1 cellular context compared by ENCODE assay signal in the genomic region with DNA sequence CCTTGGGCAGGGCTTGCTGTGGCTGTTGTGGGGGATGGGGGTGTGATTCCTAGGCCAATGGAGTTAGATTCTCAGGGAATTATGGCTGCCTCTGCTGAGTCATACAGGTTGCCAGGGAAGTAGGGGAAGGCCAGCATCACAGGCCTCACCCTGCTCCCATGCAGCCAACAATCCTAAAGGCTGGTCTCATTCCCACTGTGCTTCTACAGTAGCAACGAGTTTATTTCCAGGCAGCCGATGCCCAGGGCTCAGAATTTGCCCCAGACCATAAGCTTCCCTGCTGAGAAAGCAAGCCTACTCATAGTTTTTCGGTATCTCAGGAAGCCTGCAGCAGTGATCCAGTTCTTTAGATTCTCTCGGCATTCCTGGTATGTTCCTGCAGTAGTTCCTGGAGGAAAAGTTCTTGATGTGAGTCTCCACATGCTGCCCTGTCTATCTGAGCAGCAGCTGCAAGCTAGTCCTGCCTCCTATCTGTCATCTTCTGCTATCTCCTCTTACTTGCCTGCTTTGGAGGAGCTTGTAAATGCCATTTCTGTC.
TF ChIP-seq lines count a peak whose summit lies in the region.

No MANE protein-coding gene starts in this region.

TF ChIP-seq in HepG2, 621 proteins besides CTCF, POLR2A, EP300 and RAD21 (continues in another document):
- TF ChIP-seq, protein P1, sequence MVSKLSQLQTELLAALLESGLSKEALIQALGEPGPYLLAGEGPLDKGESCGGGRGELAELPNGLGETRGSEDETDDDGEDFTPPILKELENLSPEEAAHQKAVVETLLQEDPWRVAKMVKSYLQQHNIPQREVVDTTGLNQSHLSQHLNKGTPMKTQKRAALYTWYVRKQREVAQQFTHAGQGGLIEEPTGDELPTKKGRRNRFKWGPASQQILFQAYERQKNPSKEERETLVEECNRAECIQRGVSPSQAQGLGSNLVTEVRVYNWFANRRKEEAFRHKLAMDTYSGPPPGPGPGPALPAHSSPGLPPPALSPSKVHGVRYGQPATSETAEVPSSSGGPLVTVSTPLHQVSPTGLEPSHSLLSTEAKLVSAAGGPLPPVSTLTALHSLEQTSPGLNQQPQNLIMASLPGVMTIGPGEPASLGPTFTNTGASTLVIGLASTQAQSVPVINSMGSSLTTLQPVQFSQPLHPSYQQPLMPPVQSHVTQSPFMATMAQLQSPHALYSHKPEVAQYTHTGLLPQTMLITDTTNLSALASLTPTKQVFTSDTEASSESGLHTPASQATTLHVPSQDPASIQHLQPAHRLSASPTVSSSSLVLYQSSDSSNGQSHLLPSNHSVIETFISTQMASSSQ (IDR thresholded peaks at IDR 0.05; ENCODE audit: low read depth), result no peak
- TF ChIP-seq, protein P1 (CRISPR knock-in tag; IDR thresholded peaks at IDR 0.05; ENCODE audit: borderline replicate concordance), result no peak
- TF ChIP-seq ZNF143 (CRISPR knock-in tag; IDR thresholded peaks at IDR 0.05) (no peak), RXRA (CRISPR knock-in tag; IDR thresholded peaks at IDR 0.05) (no peak), FOSL2 (CRISPR knock-in tag; IDR thresholded peaks at IDR 0.05) (peak; percentile 27; the same call in 1 of the 2 replicates), KLF13 (CRISPR knock-in tag; IDR thresholded peaks at IDR 0.05) (no peak), TMF1 (CRISPR knock-in tag; IDR thresholded peaks at IDR 0.05; ENCODE audit: low read depth) (no peak), HIVEP1 (CRISPR knock-in tag; IDR thresholded peaks at IDR 0.05) (0 out of 2 replicates have a peak, but pooled peaks have one; percentile 18), ZNF317 (CRISPR knock-in tag; IDR thresholded peaks at IDR 0.05) (no peak), FOXK2 (IDR thresholded peaks at IDR 0.05) (no peak), DNMT3B (CRISPR knock-in tag; conservative IDR thresholded peaks at IDR 0.05) (no peak), SMAD3 (CRISPR knock-in tag; IDR thresholded peaks at IDR 0.05) (no peak), ZNF253 (CRISPR knock-in tag; IDR thresholded peaks at IDR 0.05; ENCODE audit: borderline replicate concordance) (no peak), ZNF10 (CRISPR knock-in tag; IDR thresholded peaks at IDR 0.05; ENCODE audit: borderline replicate concordance, low read depth) (no peak), STAG1 (CRISPR knock-in tag; IDR thresholded peaks at IDR 0.05) (peak; percentile 53), HNRNPL (IDR thresholded peaks at IDR 0.05; ENCODE audit: low read depth, low read length) (no peak), FOXA1 (IDR thresholded peaks at IDR 0.05) (no peak), FOXA1 (CRISPR knock-in tag; IDR thresholded peaks at IDR 0.05) (no peak), ZNF841 (CRISPR knock-in tag; IDR thresholded peaks at IDR 0.05; ENCODE audit: borderline replicate concordance) (no peak), NR2C2 (CRISPR knock-in tag; IDR thresholded peaks at IDR 0.05; ENCODE audit: borderline replicate concordance) (0 out of 2 replicates have a peak, but pooled peaks have one; percentile 10), KDM4B (CRISPR knock-in tag; IDR thresholded peaks at IDR 0.05) (no peak), ZNF232 (CRISPR knock-in tag; IDR thresholded peaks at IDR 0.05; ENCODE audit: borderline replicate concordance) (no peak), PHF21A (CRISPR knock-in tag; IDR thresholded peaks at IDR 0.05) (no peak), GLI4 (CRISPR knock-in tag; IDR thresholded peaks at IDR 0.05; ENCODE audit: borderline replicate concordance) (no peak), ZNF878 (CRISPR knock-in tag; IDR thresholded peaks at IDR 0.05) (no peak), TARDBP (CRISPR knock-in tag; IDR thresholded peaks at IDR 0.05) (no peak), ZNF546 (CRISPR knock-in tag; conservative IDR thresholded peaks at IDR 0.05) (no peak), SIN3B (IDR thresholded peaks at IDR 0.05; ENCODE audit: low read length) (no peak), ZNF737 (CRISPR knock-in tag; IDR thresholded peaks at IDR 0.05; ENCODE audit: borderline replicate concordance) (no peak), REPIN1 (CRISPR knock-in tag; IDR thresholded peaks at IDR 0.05; ENCODE audit: borderline replicate concordance, low read depth) (no peak)
- TF ChIP-seq, protein P2, sequence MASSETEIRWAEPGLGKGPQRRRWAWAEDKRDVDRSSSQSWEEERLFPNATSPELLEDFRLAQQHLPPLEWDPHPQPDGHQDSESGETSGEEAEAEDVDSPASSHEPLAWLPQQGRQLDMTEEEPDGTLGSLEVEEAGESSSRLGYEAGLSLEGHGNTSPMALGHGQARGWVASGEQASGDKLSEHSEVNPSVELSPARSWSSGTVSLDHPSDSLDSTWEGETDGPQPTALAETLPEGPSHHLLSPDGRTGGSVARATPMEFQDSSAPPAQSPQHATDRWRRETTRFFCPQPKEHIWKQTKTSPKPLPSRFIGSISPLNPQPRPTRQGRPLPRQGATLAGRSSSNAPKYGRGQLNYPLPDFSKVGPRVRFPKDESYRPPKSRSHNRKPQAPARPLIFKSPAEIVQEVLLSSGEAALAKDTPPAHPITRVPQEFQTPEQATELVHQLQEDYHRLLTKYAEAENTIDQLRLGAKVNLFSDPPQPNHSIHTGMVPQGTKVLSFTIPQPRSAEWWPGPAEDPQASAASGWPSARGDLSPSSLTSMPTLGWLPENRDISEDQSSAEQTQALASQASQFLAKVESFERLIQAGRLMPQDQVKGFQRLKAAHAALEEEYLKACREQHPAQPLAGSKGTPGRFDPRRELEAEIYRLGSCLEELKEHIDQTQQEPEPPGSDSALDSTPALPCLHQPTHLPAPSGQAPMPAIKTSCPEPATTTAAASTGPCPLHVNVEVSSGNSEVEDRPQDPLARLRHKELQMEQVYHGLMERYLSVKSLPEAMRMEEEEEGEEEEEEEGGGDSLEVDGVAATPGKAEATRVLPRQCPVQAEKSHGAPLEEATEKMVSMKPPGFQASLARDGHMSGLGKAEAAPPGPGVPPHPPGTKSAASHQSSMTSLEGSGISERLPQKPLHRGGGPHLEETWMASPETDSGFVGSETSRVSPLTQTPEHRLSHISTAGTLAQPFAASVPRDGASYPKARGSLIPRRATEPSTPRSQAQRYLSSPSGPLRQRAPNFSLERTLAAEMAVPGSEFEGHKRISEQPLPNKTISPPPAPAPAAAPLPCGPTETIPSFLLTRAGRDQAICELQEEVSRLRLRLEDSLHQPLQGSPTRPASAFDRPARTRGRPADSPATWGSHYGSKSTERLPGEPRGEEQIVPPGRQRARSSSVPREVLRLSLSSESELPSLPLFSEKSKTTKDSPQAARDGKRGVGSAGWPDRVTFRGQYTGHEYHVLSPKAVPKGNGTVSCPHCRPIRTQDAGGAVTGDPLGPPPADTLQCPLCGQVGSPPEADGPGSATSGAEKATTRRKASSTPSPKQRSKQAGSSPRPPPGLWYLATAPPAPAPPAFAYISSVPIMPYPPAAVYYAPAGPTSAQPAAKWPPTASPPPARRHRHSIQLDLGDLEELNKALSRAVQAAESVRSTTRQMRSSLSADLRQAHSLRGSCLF (CRISPR knock-in tag; IDR thresholded peaks at IDR 0.05; ENCODE audit: borderline replicate concordance), result no peak
- TF ChIP-seq, protein P3, sequence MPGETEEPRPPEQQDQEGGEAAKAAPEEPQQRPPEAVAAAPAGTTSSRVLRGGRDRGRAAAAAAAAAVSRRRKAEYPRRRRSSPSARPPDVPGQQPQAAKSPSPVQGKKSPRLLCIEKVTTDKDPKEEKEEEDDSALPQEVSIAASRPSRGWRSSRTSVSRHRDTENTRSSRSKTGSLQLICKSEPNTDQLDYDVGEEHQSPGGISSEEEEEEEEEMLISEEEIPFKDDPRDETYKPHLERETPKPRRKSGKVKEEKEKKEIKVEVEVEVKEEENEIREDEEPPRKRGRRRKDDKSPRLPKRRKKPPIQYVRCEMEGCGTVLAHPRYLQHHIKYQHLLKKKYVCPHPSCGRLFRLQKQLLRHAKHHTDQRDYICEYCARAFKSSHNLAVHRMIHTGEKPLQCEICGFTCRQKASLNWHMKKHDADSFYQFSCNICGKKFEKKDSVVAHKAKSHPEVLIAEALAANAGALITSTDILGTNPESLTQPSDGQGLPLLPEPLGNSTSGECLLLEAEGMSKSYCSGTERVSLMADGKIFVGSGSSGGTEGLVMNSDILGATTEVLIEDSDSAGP (CRISPR knock-in tag; IDR thresholded peaks at IDR 0.05; ENCODE audit: borderline replicate concordance), result no peak
- TF ChIP-seq, protein P4, sequence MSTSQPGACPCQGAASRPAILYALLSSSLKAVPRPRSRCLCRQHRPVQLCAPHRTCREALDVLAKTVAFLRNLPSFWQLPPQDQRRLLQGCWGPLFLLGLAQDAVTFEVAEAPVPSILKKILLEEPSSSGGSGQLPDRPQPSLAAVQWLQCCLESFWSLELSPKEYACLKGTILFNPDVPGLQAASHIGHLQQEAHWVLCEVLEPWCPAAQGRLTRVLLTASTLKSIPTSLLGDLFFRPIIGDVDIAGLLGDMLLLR (CRISPR knock-in tag; IDR thresholded peaks at IDR 0.05), result no peak
- TF ChIP-seq, protein P5, sequence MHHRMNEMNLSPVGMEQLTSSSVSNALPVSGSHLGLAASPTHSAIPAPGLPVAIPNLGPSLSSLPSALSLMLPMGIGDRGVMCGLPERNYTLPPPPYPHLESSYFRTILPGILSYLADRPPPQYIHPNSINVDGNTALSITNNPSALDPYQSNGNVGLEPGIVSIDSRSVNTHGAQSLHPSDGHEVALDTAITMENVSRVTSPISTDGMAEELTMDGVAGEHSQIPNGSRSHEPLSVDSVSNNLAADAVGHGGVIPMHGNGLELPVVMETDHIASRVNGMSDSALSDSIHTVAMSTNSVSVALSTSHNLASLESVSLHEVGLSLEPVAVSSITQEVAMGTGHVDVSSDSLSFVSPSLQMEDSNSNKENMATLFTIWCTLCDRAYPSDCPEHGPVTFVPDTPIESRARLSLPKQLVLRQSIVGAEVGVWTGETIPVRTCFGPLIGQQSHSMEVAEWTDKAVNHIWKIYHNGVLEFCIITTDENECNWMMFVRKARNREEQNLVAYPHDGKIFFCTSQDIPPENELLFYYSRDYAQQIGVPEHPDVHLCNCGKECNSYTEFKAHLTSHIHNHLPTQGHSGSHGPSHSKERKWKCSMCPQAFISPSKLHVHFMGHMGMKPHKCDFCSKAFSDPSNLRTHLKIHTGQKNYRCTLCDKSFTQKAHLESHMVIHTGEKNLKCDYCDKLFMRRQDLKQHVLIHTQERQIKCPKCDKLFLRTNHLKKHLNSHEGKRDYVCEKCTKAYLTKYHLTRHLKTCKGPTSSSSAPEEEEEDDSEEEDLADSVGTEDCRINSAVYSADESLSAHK (CRISPR knock-in tag; IDR thresholded peaks at IDR 0.05; ENCODE audit: borderline replicate concordance), result no peak
- TF ChIP-seq, protein P6, sequence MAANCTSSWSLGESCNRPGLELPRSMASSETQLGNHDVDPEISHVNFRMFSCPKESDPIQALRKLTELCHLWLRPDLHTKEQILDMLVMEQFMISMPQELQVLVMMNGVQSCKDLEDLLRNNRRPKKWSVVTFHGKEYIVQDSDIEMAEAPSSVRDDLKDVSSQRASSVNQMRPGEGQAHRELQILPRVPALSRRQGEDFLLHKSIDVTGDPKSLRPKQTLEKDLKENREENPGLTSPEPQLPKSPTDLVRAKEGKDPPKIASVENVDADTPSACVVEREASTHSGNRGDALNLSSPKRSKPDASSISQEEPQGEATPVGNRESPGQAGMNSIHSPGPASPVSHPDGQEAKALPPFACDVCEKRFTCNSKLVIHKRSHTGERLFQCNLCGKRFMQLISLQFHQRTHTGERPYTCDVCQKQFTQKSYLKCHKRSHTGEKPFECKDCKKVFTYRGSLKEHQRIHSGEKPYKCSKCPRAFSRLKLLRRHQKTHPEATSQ (CRISPR knock-in tag; IDR thresholded peaks at IDR 0.05; ENCODE audit: borderline replicate concordance), result no peak
- TF ChIP-seq, protein P7, sequence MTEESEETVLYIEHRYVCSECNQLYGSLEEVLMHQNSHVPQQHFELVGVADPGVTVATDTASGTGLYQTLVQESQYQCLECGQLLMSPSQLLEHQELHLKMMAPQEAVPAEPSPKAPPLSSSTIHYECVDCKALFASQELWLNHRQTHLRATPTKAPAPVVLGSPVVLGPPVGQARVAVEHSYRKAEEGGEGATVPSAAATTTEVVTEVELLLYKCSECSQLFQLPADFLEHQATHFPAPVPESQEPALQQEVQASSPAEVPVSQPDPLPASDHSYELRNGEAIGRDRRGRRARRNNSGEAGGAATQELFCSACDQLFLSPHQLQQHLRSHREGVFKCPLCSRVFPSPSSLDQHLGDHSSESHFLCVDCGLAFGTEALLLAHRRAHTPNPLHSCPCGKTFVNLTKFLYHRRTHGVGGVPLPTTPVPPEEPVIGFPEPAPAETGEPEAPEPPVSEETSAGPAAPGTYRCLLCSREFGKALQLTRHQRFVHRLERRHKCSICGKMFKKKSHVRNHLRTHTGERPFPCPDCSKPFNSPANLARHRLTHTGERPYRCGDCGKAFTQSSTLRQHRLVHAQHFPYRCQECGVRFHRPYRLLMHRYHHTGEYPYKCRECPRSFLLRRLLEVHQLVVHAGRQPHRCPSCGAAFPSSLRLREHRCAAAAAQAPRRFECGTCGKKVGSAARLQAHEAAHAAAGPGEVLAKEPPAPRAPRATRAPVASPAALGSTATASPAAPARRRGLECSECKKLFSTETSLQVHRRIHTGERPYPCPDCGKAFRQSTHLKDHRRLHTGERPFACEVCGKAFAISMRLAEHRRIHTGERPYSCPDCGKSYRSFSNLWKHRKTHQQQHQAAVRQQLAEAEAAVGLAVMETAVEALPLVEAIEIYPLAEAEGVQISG (CRISPR knock-in tag; IDR thresholded peaks at IDR 0.05), result no peak
